Comparison of ENCODE assay signal across 1 cellular context in genomic region chr14:92525318-92526095, GRCh38.
TF ChIP-seq lines count a peak whose summit lies in the region.

No MANE protein-coding gene starts in this region.

TF ChIP-seq in GM23338, 12 proteins besides CTCF, POLR2A, EP300 and RAD21:
- no peak for TF ChIP-seq STAT1 (IDR thresholded peaks at IDR 0.05; ENCODE audit: unreplicated experiment)
- TF ChIP-seq, protein P1, sequence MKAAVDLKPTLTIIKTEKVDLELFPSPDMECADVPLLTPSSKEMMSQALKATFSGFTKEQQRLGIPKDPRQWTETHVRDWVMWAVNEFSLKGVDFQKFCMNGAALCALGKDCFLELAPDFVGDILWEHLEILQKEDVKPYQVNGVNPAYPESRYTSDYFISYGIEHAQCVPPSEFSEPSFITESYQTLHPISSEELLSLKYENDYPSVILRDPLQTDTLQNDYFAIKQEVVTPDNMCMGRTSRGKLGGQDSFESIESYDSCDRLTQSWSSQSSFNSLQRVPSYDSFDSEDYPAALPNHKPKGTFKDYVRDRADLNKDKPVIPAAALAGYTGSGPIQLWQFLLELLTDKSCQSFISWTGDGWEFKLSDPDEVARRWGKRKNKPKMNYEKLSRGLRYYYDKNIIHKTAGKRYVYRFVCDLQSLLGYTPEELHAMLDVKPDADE (IDR thresholded peaks at IDR 0.05) = no peak
- TF ChIP-seq NANOG (IDR thresholded peaks at IDR 0.05; ENCODE audit: borderline replicate concordance) = no peak
- TF ChIP-seq ZNF331 (CRISPR knock-in tag; IDR thresholded peaks at IDR 0.05; ENCODE audit: low read depth) = no peak
- no peak for TF ChIP-seq POLR2AphosphoS5 (IDR thresholded peaks at IDR 0.05; ENCODE audit: low read depth)
- TF ChIP-seq, protein P2, sequence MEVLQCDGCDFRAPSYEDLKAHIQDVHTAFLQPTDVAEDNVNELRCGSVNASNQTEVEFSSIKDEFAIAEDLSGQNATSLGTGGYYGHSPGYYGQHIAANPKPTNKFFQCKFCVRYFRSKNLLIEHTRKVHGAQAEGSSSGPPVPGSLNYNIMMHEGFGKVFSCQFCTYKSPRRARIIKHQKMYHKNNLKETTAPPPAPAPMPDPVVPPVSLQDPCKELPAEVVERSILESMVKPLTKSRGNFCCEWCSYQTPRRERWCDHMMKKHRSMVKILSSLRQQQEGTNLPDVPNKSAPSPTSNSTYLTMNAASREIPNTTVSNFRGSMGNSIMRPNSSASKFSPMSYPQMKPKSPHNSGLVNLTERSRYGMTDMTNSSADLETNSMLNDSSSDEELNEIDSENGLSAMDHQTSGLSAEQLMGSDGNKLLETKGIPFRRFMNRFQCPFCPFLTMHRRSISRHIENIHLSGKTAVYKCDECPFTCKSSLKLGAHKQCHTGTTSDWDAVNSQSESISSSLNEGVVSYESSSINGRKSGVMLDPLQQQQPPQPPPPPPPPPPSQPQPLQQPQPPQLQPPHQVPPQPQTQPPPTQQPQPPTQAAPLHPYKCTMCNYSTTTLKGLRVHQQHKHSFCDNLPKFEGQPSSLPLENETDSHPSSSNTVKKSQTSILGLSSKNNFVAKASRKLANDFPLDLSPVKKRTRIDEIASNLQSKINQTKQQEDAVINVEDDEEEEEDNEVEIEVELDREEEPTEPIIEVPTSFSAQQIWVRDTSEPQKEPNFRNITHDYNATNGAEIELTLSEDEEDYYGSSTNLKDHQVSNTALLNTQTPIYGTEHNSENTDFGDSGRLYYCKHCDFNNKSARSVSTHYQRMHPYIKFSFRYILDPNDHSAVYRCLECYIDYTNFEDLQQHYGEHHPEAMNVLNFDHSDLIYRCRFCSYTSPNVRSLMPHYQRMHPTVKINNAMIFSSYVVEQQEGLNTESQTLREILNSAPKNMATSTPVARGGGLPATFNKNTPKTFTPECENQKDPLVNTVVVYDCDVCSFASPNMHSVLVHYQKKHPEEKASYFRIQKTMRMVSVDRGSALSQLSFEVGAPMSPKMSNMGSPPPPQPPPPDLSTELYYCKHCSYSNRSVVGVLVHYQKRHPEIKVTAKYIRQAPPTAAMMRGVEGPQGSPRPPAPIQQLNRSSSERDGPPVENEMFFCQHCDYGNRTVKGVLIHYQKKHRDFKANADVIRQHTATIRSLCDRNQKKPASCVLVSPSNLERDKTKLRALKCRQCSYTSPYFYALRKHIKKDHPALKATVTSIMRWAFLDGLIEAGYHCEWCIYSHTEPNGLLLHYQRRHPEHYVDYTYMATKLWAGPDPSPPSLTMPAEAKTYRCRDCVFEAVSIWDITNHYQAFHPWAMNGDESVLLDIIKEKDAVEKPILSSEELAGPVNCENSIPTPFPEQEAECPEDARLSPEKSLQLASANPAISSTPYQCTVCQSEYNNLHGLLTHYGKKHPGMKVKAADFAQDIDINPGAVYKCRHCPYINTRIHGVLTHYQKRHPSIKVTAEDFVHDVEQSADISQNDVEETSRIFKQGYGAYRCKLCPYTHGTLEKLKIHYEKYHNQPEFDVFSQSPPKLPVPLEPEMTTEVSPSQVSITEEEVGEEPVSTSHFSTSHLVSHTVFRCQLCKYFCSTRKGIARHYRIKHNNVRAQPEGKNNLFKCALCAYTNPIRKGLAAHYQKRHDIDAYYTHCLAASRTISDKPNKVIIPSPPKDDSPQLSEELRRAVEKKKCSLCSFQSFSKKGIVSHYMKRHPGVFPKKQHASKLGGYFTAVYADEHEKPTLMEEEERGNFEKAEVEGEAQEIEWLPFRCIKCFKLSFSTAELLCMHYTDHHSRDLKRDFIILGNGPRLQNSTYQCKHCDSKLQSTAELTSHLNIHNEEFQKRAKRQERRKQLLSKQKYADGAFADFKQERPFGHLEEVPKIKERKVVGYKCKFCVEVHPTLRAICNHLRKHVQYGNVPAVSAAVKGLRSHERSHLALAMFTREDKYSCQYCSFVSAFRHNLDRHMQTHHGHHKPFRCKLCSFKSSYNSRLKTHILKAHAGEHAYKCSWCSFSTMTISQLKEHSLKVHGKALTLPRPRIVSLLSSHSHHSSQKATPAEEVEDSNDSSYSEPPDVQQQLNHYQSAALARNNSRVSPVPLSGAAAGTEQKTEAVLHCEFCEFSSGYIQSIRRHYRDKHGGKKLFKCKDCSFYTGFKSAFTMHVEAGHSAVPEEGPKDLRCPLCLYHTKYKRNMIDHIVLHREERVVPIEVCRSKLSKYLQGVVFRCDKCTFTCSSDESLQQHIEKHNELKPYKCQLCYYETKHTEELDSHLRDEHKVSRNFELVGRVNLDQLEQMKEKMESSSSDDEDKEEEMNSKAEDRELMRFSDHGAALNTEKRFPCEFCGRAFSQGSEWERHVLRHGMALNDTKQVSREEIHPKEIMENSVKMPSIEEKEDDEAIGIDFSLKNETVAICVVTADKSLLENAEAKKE (CRISPR knock-in tag; IDR thresholded peaks at IDR 0.05) = no peak
- TF ChIP-seq REST (IDR thresholded peaks at IDR 0.05; ENCODE audit: unreplicated experiment) = no peak
- TF ChIP-seq EZH2 (IDR thresholded peaks at IDR 0.05; ENCODE audit: low read depth, unreplicated experiment) = no peak
- no peak for TF ChIP-seq ZNF114 (CRISPR knock-in tag; IDR thresholded peaks at IDR 0.05)
- no peak for TF ChIP-seq EZH2phosphoT487 (IDR thresholded peaks at IDR 0.05; ENCODE audit: unreplicated experiment)
- no peak for TF ChIP-seq JUNB (IDR thresholded peaks at IDR 0.05; ENCODE audit: unreplicated experiment)
- no peak for TF ChIP-seq CREB1 (CRISPR knock-in tag; IDR thresholded peaks at IDR 0.05; ENCODE audit: low read depth)
TF ChIP-seq in GM23338: peak in this region for 0.
